Comparison of ENCODE assay signal across 1 cellular context in genomic region chr17:40178660-40179059, GRCh38.
TF ChIP-seq lines count a peak whose summit lies in the region.

No MANE protein-coding gene starts in this region.

TF ChIP-seq in HepG2, 621 proteins besides CTCF, POLR2A, EP300 and RAD21:
- no peak for TF ChIP-seq HNRNPK (IDR thresholded peaks at IDR 0.05; ENCODE audit: low read depth, low read length, poor library complexity, severe bottlenecking)
- TF ChIP-seq ZNF768 (CRISPR knock-in tag; IDR thresholded peaks at IDR 0.05), result peak; percentile 19; the same call in 1 of the 2 replicates
